In genomic region chr5:14902826-14903560, GRCh38 we compare ENCODE assay signal across 17 cellular contexts.
"Had no signal": no experiment of that assay in that cellular context is flagged by ENCODE, and none has a peak within 500 bp of the region (broad histone marks: within the 10 kb centered on the region; RNA-seq: fewer than 3 reads in every experiment).

No MANE protein-coding gene starts in this region.

- H3K27me3 ChIP-seq: hepatocyte, left lung, sigmoid colon, upper lobe of right lung had no signal

- H3K27ac ChIP-seq: hepatocyte, left lung, sigmoid colon, thoracic aorta, upper lobe of right lung had no signal

- H3K79me2 ChIP-seq: hepatocyte had no signal

- H2AFZ ChIP-seq: hepatocyte had no signal

- H3K9me3 ChIP-seq: left lung, sigmoid colon, thoracic aorta, upper lobe of right lung had no signal

- H3K9me3 Mint-ChIP-seq: activated CD4-positive, alpha-beta memory T cell treated with anti-CD3 and anti-CD28 coated beads for 36 hours; activated naive CD4-positive, alpha-beta T cell treated with anti-CD3 and anti-CD28 coated beads, Interleukin-2, amount 10 ng/mL, durations not matched to agents 7 days and 5 days; nephron progenitor cell; stimulated activated naive CD8-positive, alpha-beta T cell treated with anti-CD3 and anti-CD28 coated beads, Interleukin-15, amount 100 ng/mL, for 72 hours had no signal

- H3K4me2 ChIP-seq: hepatocyte had no signal

- DNase-seq: activated CD4-positive, alpha-beta memory T cell treated with anti-CD3 and anti-CD28 coated beads for 36 hours; activated CD4-positive, CD25-positive, alpha-beta regulatory T cell treated with anti-CD3 and anti-CD28 coated beads, Interleukin-2, amount 50 U/mL, for 72 hours; activated CD8-positive, alpha-beta memory T cell treated with anti-CD3 and anti-CD28 coated beads, Interleukin-2, amount 10 ng/mL, durations not matched to agents 7 days and 5 days; activated naive CD4-positive, alpha-beta T cell treated with anti-CD3 and anti-CD28 coated beads, Interleukin-2, amount 10 ng/mL, durations not matched to agents 7 days and 5 days; activated T-cell treated with anti-CD3 and anti-CD28 coated beads, Interleukin-2, amount 50 U/mL, for 1 hour; effector CD8-positive, alpha-beta T cell; kidney; left lung; nephron progenitor cell; sigmoid colon; stimulated activated CD4-positive, alpha-beta T cell treated with anti-CD3 and anti-CD28 coated beads, Interleukin-1b, Interleukin-23, amount 100 ng/mL, for 48 hours; stimulated activated naive CD8-positive, alpha-beta T cell treated with anti-CD3 and anti-CD28 coated beads, Interleukin-15, amount 100 ng/mL, for 72 hours; T-helper 1 cell; T1000; upper lobe of right lung had no signal

- ATAC-seq: activated CD8-positive, alpha-beta memory T cell treated with anti-CD3 and anti-CD28 coated beads, Interleukin-2, amount 10 ng/mL, durations not matched to agents 7 days and 5 days; left lung; stimulated activated naive CD8-positive, alpha-beta T cell treated with anti-CD3 and anti-CD28 coated beads, Interleukin-15, amount 100 ng/mL, for 72 hours; upper lobe of right lung had no signal

- H3K27me3 Mint-ChIP-seq: activated CD4-positive, alpha-beta memory T cell treated with anti-CD3 and anti-CD28 coated beads for 36 hours had no signal

- H3K4me1 Mint-ChIP-seq: activated naive CD4-positive, alpha-beta T cell treated with anti-CD3 and anti-CD28 coated beads, Interleukin-2, amount 10 ng/mL, durations not matched to agents 7 days and 5 days had no signal

- H3K36me3 Mint-ChIP-seq: activated CD4-positive, alpha-beta memory T cell treated with anti-CD3 and anti-CD28 coated beads for 36 hours; activated CD8-positive, alpha-beta memory T cell treated with anti-CD3 and anti-CD28 coated beads, Interleukin-2, amount 10 ng/mL, durations not matched to agents 7 days and 5 days; activated naive CD4-positive, alpha-beta T cell treated with anti-CD3 and anti-CD28 coated beads, Interleukin-2, amount 10 ng/mL, durations not matched to agents 7 days and 5 days had no signal

- H3K27ac Mint-ChIP-seq: activated CD4-positive, alpha-beta memory T cell treated with anti-CD3 and anti-CD28 coated beads for 36 hours; activated CD8-positive, alpha-beta memory T cell treated with anti-CD3 and anti-CD28 coated beads, Interleukin-2, amount 10 ng/mL, durations not matched to agents 7 days and 5 days; activated naive CD4-positive, alpha-beta T cell treated with anti-CD3 and anti-CD28 coated beads, Interleukin-2, amount 10 ng/mL, durations not matched to agents 7 days and 5 days; nephron progenitor cell had no signal

- H3K36me3 ChIP-seq: left lung, sigmoid colon, thoracic aorta, upper lobe of right lung had no signal

- H3K4me3 Mint-ChIP-seq: activated CD4-positive, alpha-beta memory T cell treated with anti-CD3 and anti-CD28 coated beads for 36 hours; activated CD8-positive, alpha-beta memory T cell treated with anti-CD3 and anti-CD28 coated beads, Interleukin-2, amount 10 ng/mL, durations not matched to agents 7 days and 5 days; activated naive CD4-positive, alpha-beta T cell treated with anti-CD3 and anti-CD28 coated beads, Interleukin-2, amount 10 ng/mL, durations not matched to agents 7 days and 5 days; nephron progenitor cell; stimulated activated naive CD8-positive, alpha-beta T cell treated with anti-CD3 and anti-CD28 coated beads, Interleukin-15, amount 100 ng/mL, for 72 hours had no signal

- H3K4me3 ChIP-seq: hepatocyte, left lung, sigmoid colon, thoracic aorta, upper lobe of right lung had no signal
